9 cellular contexts compared by ENCODE assay signal in the genomic region with DNA sequence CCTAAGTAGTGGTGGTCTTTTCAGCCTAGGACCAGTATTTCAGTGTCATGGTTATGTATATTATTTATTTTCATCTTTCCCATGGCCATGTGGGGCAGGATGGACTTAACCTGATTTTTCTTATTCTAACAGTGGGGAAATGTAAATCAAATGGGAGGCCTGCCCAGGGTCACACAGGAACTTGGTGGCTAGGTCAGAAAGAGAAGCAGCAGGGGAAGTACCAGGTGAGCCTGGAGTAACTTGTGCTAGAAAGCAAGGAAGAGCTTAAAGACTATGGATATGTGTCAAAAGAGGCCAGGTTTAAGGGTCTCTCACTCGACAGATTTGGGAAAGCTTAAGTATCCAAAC. TPM values are rescaled to one million over a fixed set of nuclear protein-coding genes. Genes with fewer than 3 reads are reported as not detected.
DNase-seq lines count a peak whose midpoint lies in the region; ATAC-seq, FAIRE-seq and TF ChIP-seq lines count a peak whose summit lies in the region.
"Had no signal": no experiment of that assay in that cellular context is flagged by ENCODE, and none has a peak within 500 bp of the region (broad histone marks: within the 10 kb centered on the region; RNA-seq: fewer than 3 reads in every experiment).

No MANE protein-coding gene starts in this region.

- H3K27me3 ChIP-seq in DND-41 (ENCODE audit: insufficient read depth, low read length, poor library complexity) (no peaks in the 10 kb centered on the region), K562 (ENCODE audit: control insufficient read depth in 2 of 2, insufficient read depth in 2 of 2, low read length in 2 of 2) (no peaks in the 10 kb centered on the region), transverse colon (no peaks in the 10 kb centered on the region)

- H3K4me2 ChIP-seq in DND-41 (ENCODE audit: insufficient read depth, low read length): peak overlapping the region; percentile 81
- peak overlapping the region; percentile 90 for H3K4me2 ChIP-seq in K562 (ENCODE audit: insufficient read depth, low read length)

- no peak for TF ChIP-seq CTCF in DND-41 (IDR thresholded peaks at IDR 0.05; ENCODE audit: borderline replicate concordance, extremely low read depth, low read length, poor library complexity, severe bottlenecking)
- TF ChIP-seq CTCF in K562 (IDR thresholded peaks at IDR 0.05 in 2 of 3, conservative IDR thresholded peaks at IDR 0.05 in 1 of 3; ENCODE audit: insufficient read depth in 2 of 3, low read depth in 1 of 3, low read length in 3 of 3): no peak
- no peak for TF ChIP-seq CTCF in transverse colon (IDR thresholded peaks at IDR 0.05)

- H3K27me3 Mint-ChIP-seq in naive B cell: no peaks in the 10 kb centered on the region

- no peak for TF ChIP-seq RAD21 in K562 (CRISPR knock-in tag; conservative IDR thresholded peaks at IDR 0.05 in 1 of 2, IDR thresholded peaks at IDR 0.05 in 1 of 2)

- TF ChIP-seq POLR2A in K562 (conservative IDR thresholded peaks at IDR 0.05) (no peak), transverse colon (IDR thresholded peaks at IDR 0.05) (no peak)

- H3K4me1 ChIP-seq in DND-41 (ENCODE audit: insufficient read depth, low read length): peaks cover 33% of the 10 kb centered on the region
- H3K4me1 ChIP-seq in K562 (replicated peaks in 1 of 2; ENCODE audit: control insufficient read depth in 2 of 2, insufficient read depth in 2 of 2, low read length in 2 of 2): peaks cover 10% of the 10 kb centered on the region in 2 experiments; a peak in 3 of 5 replicates
- peaks cover 4 to 14% (median 10%) of the 10 kb centered on the region in 4 donors for H3K4me1 ChIP-seq in transverse colon

- peak overlapping the region in 1 of 2 experiments; percentile 61; a peak in 3 of 4 replicates for H3K4me3 ChIP-seq in DND-41 (ENCODE audit: low read depth in 1 of 2, low read length in 2 of 2)
- H3K4me3 ChIP-seq in K562: peak overlapping the region; percentile 58
- peak overlapping the region in 1 of 4 donors; percentile 68 for H3K4me3 ChIP-seq in transverse colon

- H3K9me1 ChIP-seq in K562 (ENCODE audit: control insufficient read depth, insufficient read depth, low read length): no peaks in the 10 kb centered on the region

- H3K79me2 ChIP-seq in DND-41 (ENCODE audit: insufficient read depth, low read length) (peaks cover 5% of the 10 kb centered on the region; the same call in 1 of the 2 replicates), K562 (ENCODE audit: control insufficient read depth, insufficient read depth, low read length) (peaks cover 22% of the 10 kb centered on the region)

- H3K36me3 ChIP-seq in DND-41 (ENCODE audit: insufficient read depth, low read length): peaks cover 21% of the 10 kb centered on the region; the same call in 1 of the 2 replicates
- H3K36me3 ChIP-seq in K562 (ENCODE audit: control insufficient read depth, insufficient read depth, low read length): peaks cover 11% of the 10 kb centered on the region; the same call in 2 of the 3 replicates
- peaks cover 0 to 1% (median 0%) of the 10 kb centered on the region in 4 donors for H3K36me3 ChIP-seq in transverse colon

- BruUV-seq in K562 (replicated peaks; lab: Mats Ljungman, UMichigan): no TSS peak

- H3K9me3 Mint-ChIP-seq in naive B cell: peaks cover 6 to 51% (median 37%) of the 10 kb centered on the region in 7 donors

- peaks cover 14 to 30% (median 18%) of the 10 kb centered on the region in 3 donors for H3K4me1 Mint-ChIP-seq in naive B cell

- intact Hi-C loops in K562 (cut with micrococcal nuclease) (no loop called here), Right ventricle myocardium superior (cut with DNase I) (no loop called here), transverse colon (cut with DNase I; ENCODE audit: low total_unique reads) (no loop called here)

- TF ChIP-seq EP300 in K562 (IDR thresholded peaks at IDR 0.05; ENCODE audit: low read length) (no peak), transverse colon (IDR thresholded peaks at IDR 0.05; ENCODE audit: low read depth) (no peak)

- in situ Hi-C loops in K562 (cut with MboI): no loop called here
- in situ Hi-C loops in transverse colon (cut with MboI; ENCODE audit: low pct_ligation_motif_present in 1 of 4, low pct_unique_long_range_greater_than_20kb in 1 of 4, low sequenced_read_pairs in 3 of 4): no loop called here

- FAIRE-seq in K562 (lab: Jason Lieb, UNC): no peak
- FAIRE-seq: small intestine had no signal

- H3K9me3 ChIP-seq in DND-41 (ENCODE audit: insufficient read depth, low read length, severe bottlenecking): peaks cover 23% of the 10 kb centered on the region
- peaks cover 17% of the 10 kb centered on the region for H3K9me3 ChIP-seq in K562 (replicated peaks; ENCODE audit: control insufficient read depth, insufficient read depth, low read depth, low read length)
- H3K9me3 ChIP-seq in transverse colon: peaks cover 20 to 25% of the 10 kb centered on the region in 2 donors

- no peaks in the 10 kb centered on the region for H4K20me1 ChIP-seq in DND-41 (ENCODE audit: insufficient read depth, low read length)
- no peaks in the 10 kb centered on the region for H4K20me1 ChIP-seq in K562 (replicated peaks; ENCODE audit: control insufficient read depth, insufficient read depth, low read length)

- H3K9ac ChIP-seq in DND-41 (ENCODE audit: low read depth, low read length) (peak overlapping the region; percentile 65), K562 (ENCODE audit: insufficient read depth in 1 of 2, low read depth in 2 of 2, low read length in 2 of 2) (peak overlapping the region; percentile 80 to 90; a peak in 3 of 4 replicates)

- peaks cover 27 to 30% of the 10 kb centered on the region in 2 donors for H3K36me3 Mint-ChIP-seq in naive B cell

- ATAC-seq in DND-41 (ENCODE audit: insufficient read depth, low read depth) (no peak), HG03354 (IDR thresholded peaks at IDR 0.05; ENCODE audit: poor library complexity, severe bottlenecking, unreplicated experiment) (peak; percentile 5), K562 (no peak), naive B cell (ENCODE audit: low read depth in 2 of 2) (no peak), HG03095 (IDR thresholded peaks at IDR 0.05; ENCODE audit: unreplicated experiment) (no peak), Right ventricle myocardium superior (ENCODE audit: poor library complexity) (no peak)

- peak overlapping the region; percentile 86 for H2AFZ ChIP-seq in DND-41 (ENCODE audit: low read depth, low read length)
- peak overlapping the region; percentile 98 for H2AFZ ChIP-seq in K562 (ENCODE audit: low read depth, low read length)

- peak overlapping the region; percentile 80 to 96 (median 92) for H3K4me3 Mint-ChIP-seq in naive B cell

- POLR2A ChIA-PET in K562 (lab: Yijun Ruan, JAX): interaction anchor here (0.7 to 2.2 kb wide), 6 partner anchors 9 to 551 kb away, joined by 3 to 7 read pairs (median 4); partner anchors contain the start of genes EXO5 and ZFP69

- WGBS in K562 (ENCODE audit: insufficient coverage, low coverage, missing lambda C conversion rate): 40% methylated on average over 1 of the region's 1 CpG
- WGBS in transverse colon (ENCODE audit: low coverage in 1 of 2), 2 donors: 86 to 87% methylated on average over 1 of the region's 1 CpG

- DNase-seq in DND-41 (no peak), K562 (ENCODE audit: extremely low read depth in 1 of 4, low spot score in 3 of 4) (no peak), naive B cell (no peak), NCI-H524 treated with DMSO at 0.1 percent for 48 hours (lab: John Stamatoyannopoulos, UW) (no peak), Right ventricle myocardium superior (no peak), transverse colon (no peak)
- DNase-seq: small intestine had no signal

- CTCF ChIA-PET in K562 (lab: Yijun Ruan, JAX; ENCODE audit: low intra/inter-chr PET ratio): no interaction called here

- H3K27ac Mint-ChIP-seq in naive B cell: peak overlapping the region in 3 of 6 donors; percentile 50 to 69 (median 65)

- peak overlapping the region; percentile 79 for H3K27ac ChIP-seq in DND-41 (ENCODE audit: low read length)
- peak overlapping the region; percentile 79 for H3K27ac ChIP-seq in K562 (ENCODE audit: extremely low read depth, low read depth, low read length)
- no peak overlapping the region for H3K27ac ChIP-seq in transverse colon

RNA-seq across cellular contexts. Expression of gene ZFP69B, which starts 0.9 kb away (rescaled TPM):
- 10.7 and 26.6 TPM in 2 replicates for total RNA-seq in K562 (2011; cell fraction: chromatin; rRNA removed; ENCODE audit: low replicate concordance)
- 7.2 and 9.2 TPM in 2 replicates for total RNA-seq in K562 (2011; cell fraction: nucleolus; rRNA removed)
- total RNA-seq in K562 (2011; cell fraction: nucleoplasm; rRNA removed): 11.4 and 12.9 TPM in 2 replicates
- total RNA-seq in K562 (2014; rRNA removed): 6.0 and 6.4 TPM in 2 replicates
- total RNA-seq in K562 (2014; rRNA removed; fragmentation: Illumina TruSeq; extraction: Trizol): 10.3 and 12.8 TPM in 2 replicates
- 5.5 and 5.6 TPM in 2 replicates for total RNA-seq in K562 (2015; rRNA removed; fragmentation: Illumina TruSeq; extraction: Trizol)
- 8.2 and 9.5 TPM in 2 replicates for total RNA-seq in K562 (2021)
- 7.5 and 8.4 TPM in 2 replicates for polyA plus RNA-seq in K562 (2011; rRNA removed)
- polyA plus RNA-seq in K562 (2011; cell fraction: cytosol; rRNA removed): 1.6 and 2.9 TPM in 2 replicates
- polyA plus RNA-seq in K562 (2011; cell fraction: nucleus; rRNA removed): 5.7 and 5.9 TPM in 2 replicates
- 4.5 and 5.3 TPM in 2 replicates for polyA plus RNA-seq in K562 (2012)
- 9.4 and 10.2 TPM in 2 replicates for polyA plus RNA-seq in K562 (2014; fragmentation: Illumina TruSeq; extraction: Trizol)
- 1 to 10 TPM; 1.6 to 2.8 TPM for polyA plus RNA-seq in K562 (2014; fragmentation: Nextera tagmentation; extraction: Ambion mirVana)
- polyA plus RNA-seq in K562 (2014; rRNA removed): 7.9 and 8.9 TPM in 2 replicates
- 10.6 and 14.2 TPM in 2 replicates for polyA minus RNA-seq in K562 (2011; rRNA and poly(A)+ RNA removed)
- 2.9 and 4.1 TPM in 2 replicates for polyA minus RNA-seq in K562 (2011; cell fraction: cytosol; rRNA and poly(A)+ RNA removed)
- polyA minus RNA-seq in K562 (2011; cell fraction: nucleus; rRNA and poly(A)+ RNA removed): 5.3 and 9.3 TPM in 2 replicates
- polyA plus RNA-seq in naive B cell (ENCODE audit: low read depth in 6 of 6): 1 to 10 TPM in 5 of 6 donors, not detected in 1; 1.1 to 3.2 (median 2.0) TPM
- 1.3 TPM for total RNA-seq in Right ventricle myocardium superior
- total RNA-seq in transverse colon: 1 to 10 TPM in 1 of 4 donors, under 1 TPM in 1, not detected in 2; 0.68 to 1.9 TPM

RNA-seq across cellular contexts. Expression of gene ZFP69, which starts 25.9 kb away (rescaled TPM):
- 4.0 and 10.6 TPM in 2 replicates for total RNA-seq in K562 (2011; cell fraction: chromatin; rRNA removed; ENCODE audit: low replicate concordance)
- total RNA-seq in K562 (2011; cell fraction: nucleolus; rRNA removed): 2.4 and 3.2 TPM in 2 replicates
- total RNA-seq in K562 (2011; cell fraction: nucleoplasm; rRNA removed): 5.1 and 11.6 TPM in 2 replicates
- total RNA-seq in K562 (2014; rRNA removed) (4.7 and 5.0 TPM in 2 replicates), K562 (2014; rRNA removed; fragmentation: Illumina TruSeq; extraction: Trizol) (7.0 and 8.6 TPM in 2 replicates), K562 (2015; rRNA removed; fragmentation: Illumina TruSeq; extraction: Trizol) (7.9 and 8.4 TPM in 2 replicates), K562 (2021) (4.7 and 4.8 TPM in 2 replicates), Right ventricle myocardium superior (1.3 TPM), transverse colon (10 to 100 TPM in 1 of 4 donors, 1 to 10 TPM in 2, not detected in 1; 2.2 to 64.7 (median 2.7) TPM)
- polyA plus RNA-seq in K562 (2011; rRNA removed) (4.8 and 5.7 TPM in 2 replicates), K562 (2014; fragmentation: Illumina TruSeq; extraction: Trizol) (6.7 and 7.0 TPM in 2 replicates), K562 (2014; fragmentation: Nextera tagmentation; extraction: Ambion mirVana) (1 to 10 TPM; 2.0 to 2.1 TPM), K562 (2014; rRNA removed) (6.7 and 7.3 TPM in 2 replicates), naive B cell (ENCODE audit: low read depth in 6 of 6) (1 to 10 TPM in 5 of 6 donors, not detected in 1; 3.4 to 6.8 (median 6.2) TPM)
- 1.6 and 2.3 TPM in 2 replicates for polyA plus RNA-seq in K562 (2011; cell fraction: cytosol; rRNA removed)
- polyA plus RNA-seq in K562 (2011; cell fraction: nucleus; rRNA removed): 2.5 and 3.4 TPM in 2 replicates
- 4.1 and 4.2 TPM in 2 replicates for polyA plus RNA-seq in K562 (2012)
- 5.5 and 8.7 TPM in 2 replicates for polyA minus RNA-seq in K562 (2011; rRNA and poly(A)+ RNA removed)
- polyA minus RNA-seq in K562 (2011; cell fraction: cytosol; rRNA and poly(A)+ RNA removed): 1.9 and 2.3 TPM in 2 replicates
- 1.5 and 3.6 TPM in 2 replicates for polyA minus RNA-seq in K562 (2011; cell fraction: nucleus; rRNA and poly(A)+ RNA removed)

RNA-seq across cellular contexts. Expression of gene EXO5, which starts 57.4 kb away (rescaled TPM):
- total RNA-seq in K562 (2011; cell fraction: chromatin; rRNA removed; ENCODE audit: low replicate concordance): 6.0 and 10.3 TPM in 2 replicates
- 5.3 and 5.5 TPM in 2 replicates for total RNA-seq in K562 (2011; cell fraction: nucleolus; rRNA removed)
- 3.7 and 5.4 TPM in 2 replicates for total RNA-seq in K562 (2011; cell fraction: nucleoplasm; rRNA removed)
- total RNA-seq in K562 (2014; rRNA removed) (2.6 and 3.8 TPM in 2 replicates), K562 (2014; rRNA removed; fragmentation: Illumina TruSeq; extraction: Trizol) (2.7 and 2.9 TPM in 2 replicates), K562 (2015; rRNA removed; fragmentation: Illumina TruSeq; extraction: Trizol) (2.3 and 2.8 TPM in 2 replicates), K562 (2021) (2.1 and 2.6 TPM in 2 replicates), Right ventricle myocardium superior (3.1 TPM), transverse colon (10 to 100 TPM in 1 of 4 donors, 1 to 10 TPM in 2, under 1 TPM in 1; 0.40 to 16.8 (median 6.5) TPM)
- polyA plus RNA-seq in K562 (2011; rRNA removed) (2.0 and 3.3 TPM in 2 replicates), K562 (2014; fragmentation: Illumina TruSeq; extraction: Trizol) (3.5 and 3.9 TPM in 2 replicates), K562 (2014; fragmentation: Nextera tagmentation; extraction: Ambion mirVana) (1 to 10 TPM; 1.1 to 1.3 TPM), K562 (2014; rRNA removed) (3.8 and 4.3 TPM in 2 replicates), naive B cell (ENCODE audit: low read depth in 6 of 6) (10 to 100 TPM in 1 of 6 donors, 1 to 10 TPM in 5; 5.5 to 16.2 (median 7.4) TPM)
- 1.1 and 1.8 TPM in 2 replicates for polyA plus RNA-seq in K562 (2011; cell fraction: cytosol; rRNA removed)
- 3.0 and 3.7 TPM in 2 replicates for polyA plus RNA-seq in K562 (2011; cell fraction: nucleus; rRNA removed)
- 3.0 and 3.7 TPM in 2 replicates for polyA plus RNA-seq in K562 (2012)
- 4.3 and 4.4 TPM in 2 replicates for polyA minus RNA-seq in K562 (2011; rRNA and poly(A)+ RNA removed)
- polyA minus RNA-seq in K562 (2011; cell fraction: cytosol; rRNA and poly(A)+ RNA removed): 1.6 and 3.5 TPM in 2 replicates
- 2.3 and 4.3 TPM in 2 replicates for polyA minus RNA-seq in K562 (2011; cell fraction: nucleus; rRNA and poly(A)+ RNA removed)

Comparison
In these comparisons a context has a peak if more than half of its experiments do, and no peak if none do; other contexts are left out.
1. H3K27ac ChIP-seq: peak in DND-41 (single experiment) and K562 (single experiment); none in transverse colon (0 of 4).